28 cellular contexts compared by ENCODE assay signal in genomic region chr5:163432527-163432926, GRCh38.
"Had no signal": no experiment of that assay in that cellular context is flagged by ENCODE, and none has a peak within 500 bp of the region (broad histone marks: within the 10 kb centered on the region; RNA-seq: fewer than 3 reads in every experiment).

No MANE protein-coding gene starts in this region.

- H3K9ac ChIP-seq: neural progenitor cell had no signal

- H3K27me3 ChIP-seq: neural progenitor cell, neutrophil, sigmoid colon, spleen, suprapubic skin, tibial artery, uterus had no signal

- H2AFZ ChIP-seq: neural progenitor cell had no signal

- DNase-seq: head of caudate nucleus; hypothalamus; immature natural killer cell; kidney; left ventricle myocardium superior; lower lobe of right lung; mammary epithelial cell; mesenchymal stem cell; naive B cell; natural killer cell; nephron progenitor cell; occipital lobe; retina; right cardiac atrium; sigmoid colon; spleen; stimulated activated CD4-positive, alpha-beta T cell treated with anti-CD3 and anti-CD28 coated beads, Interleukin-4, amount 100 ng/mL, for 24 hours; stimulated activated naive CD4-positive, alpha-beta T cell; tibial artery; uterus had no signal

- H3K9me3 ChIP-seq: lower lobe of right lung, neutrophil, prostate gland, sigmoid colon, spleen, suprapubic skin, thoracic aorta, tibial artery, uterus had no signal

- H3K4me1 ChIP-seq: lower lobe of right lung, prostate gland, sigmoid colon, uterus had no signal

- H3K36me3 ChIP-seq: lower lobe of right lung, neural progenitor cell, neutrophil, prostate gland, sigmoid colon, spleen, suprapubic skin, thoracic aorta, tibial artery, uterus had no signal

- H3K4me3 ChIP-seq: lower lobe of right lung, neural progenitor cell, prostate gland, sigmoid colon, spleen, suprapubic skin, thoracic aorta, tibial artery, uterus had no signal

- FAIRE-seq: islet of Langerhans, kidney, small intestine had no signal

- H3K27ac ChIP-seq: lower lobe of right lung, neural progenitor cell, neutrophil, prostate gland, sigmoid colon, spleen, suprapubic skin, thoracic aorta, tibial artery, uterus had no signal

- ATAC-seq: left ventricle myocardium superior; lower lobe of right lung; natural killer cell; right cardiac atrium; stimulated activated effector memory CD8-positive, alpha-beta T cell treated with anti-CD3 and anti-CD28 coated beads, Interleukin-12 subunit alpha, Interleukin-12 subunit beta, amount 100 ng/mL, for 72 hours had no signal
